In the genomic region with DNA sequence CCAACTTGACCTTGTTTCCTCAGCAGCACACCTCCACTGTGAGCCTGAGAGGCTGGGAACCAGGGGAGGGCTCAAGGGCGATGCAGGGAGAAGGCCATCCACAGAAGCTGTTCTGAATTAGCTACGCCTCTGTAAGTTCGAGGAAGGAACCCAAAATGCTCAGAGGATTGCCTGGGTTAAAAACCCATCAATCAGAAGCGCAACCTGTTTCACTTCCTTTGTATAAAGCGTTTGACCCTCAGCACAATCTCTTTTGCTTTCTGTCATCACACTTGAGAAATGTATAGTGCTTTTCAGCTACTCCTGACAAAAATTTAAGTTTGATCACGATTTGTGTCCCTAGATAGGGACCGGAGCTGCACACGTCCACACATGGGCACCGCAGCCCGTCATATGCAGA, we compare ENCODE assay signal across 1 cellular context.
TF ChIP-seq lines count a peak whose summit lies in the region.

No MANE protein-coding gene starts in this region.

TF ChIP-seq in IMR-90, 13 proteins besides CTCF, POLR2A, EP300 and RAD21 (continued from another document):
- TF ChIP-seq MAZ (IDR thresholded peaks at IDR 0.05; ENCODE audit: borderline replicate concordance, low read depth, low read length), result no peak
TF ChIP-seq in IMR-90: peak in this region for 0.
